ENCODE assay signal across 8 cellular contexts in genomic region chr3:48466386-48467109, GRCh38. TPM values are rescaled to one million over a fixed set of nuclear protein-coding genes. Genes with fewer than 3 reads are reported as not detected.
A peak's percentile ranks its signal among the peaks of the same experiment; 100 is the strongest.
DNase-seq lines count a peak whose midpoint lies in the region; ATAC-seq lines count a peak whose summit lies in the region.

No MANE protein-coding gene starts in this region.

- peaks cover 4 to 14% of the 10 kb centered on the region in 2 donors for H3K36me3 Mint-ChIP-seq in activated T-cell treated with anti-CD3 and anti-CD28 coated beads, Interleukin-2, amount 50 U/mL, for 72 hours (ENCODE audit: insufficient read depth in 2 of 2)

- H3K27ac Mint-ChIP-seq in activated T-cell treated with anti-CD3 and anti-CD28 coated beads, Interleukin-2, amount 50 U/mL, for 72 hours, result peak overlapping the region; percentile 91

- no peaks in the 10 kb centered on the region for H3K9me3 Mint-ChIP-seq in activated T-cell treated with anti-CD3 and anti-CD28 coated beads, Interleukin-2, amount 50 U/mL, for 72 hours

- ATAC-seq in GM18867 (IDR thresholded peaks at IDR 0.05; ENCODE audit: unreplicated experiment), result peak; percentile 20
- peak; percentile 1 for ATAC-seq in HG03432 (IDR thresholded peaks at IDR 0.05; ENCODE audit: unreplicated experiment)
- ATAC-seq in activated T-cell treated with anti-CD3 and anti-CD28 coated beads, Interleukin-2, amount 50 U/mL, for 72 hours (replicated peaks in 1 of 2), result peak; percentile 38 to 54
- no peak for ATAC-seq in GM18868 (IDR thresholded peaks at IDR 0.05; ENCODE audit: unreplicated experiment)

- no peaks in the 10 kb centered on the region for H3K27me3 Mint-ChIP-seq in activated T-cell treated with anti-CD3 and anti-CD28 coated beads, Interleukin-2, amount 50 U/mL, for 72 hours (ENCODE audit: low read depth)

- peak overlapping the region; percentile 94 to 96 for H3K4me3 Mint-ChIP-seq in activated T-cell treated with anti-CD3 and anti-CD28 coated beads, Interleukin-2, amount 50 U/mL, for 72 hours

- peaks cover 61% of the 10 kb centered on the region for H3K4me1 Mint-ChIP-seq in activated T-cell treated with anti-CD3 and anti-CD28 coated beads, Interleukin-2, amount 50 U/mL, for 72 hours (ENCODE audit: low read depth)

- peak; percentile 30 to 42 for DNase-seq in activated T-cell treated with anti-CD3 and anti-CD28 coated beads, Interleukin-2, amount 50 U/mL, for 72 hours
- DNase-seq in glomerular visceral epithelial cell (ENCODE audit: extremely low spot score) (peak; percentile 25), retina (peak; percentile 22), NCI-H748 (lab: John Stamatoyannopoulos, UW; ENCODE audit: unreplicated experiment) (no peak), GOT3 (lab: John Stamatoyannopoulos, UW) (no peak)

RNA-seq across cellular contexts. Expression of gene ATRIP, which starts 20.0 kb away (rescaled TPM):
- 10 to 100 TPM; 15.6 to 19.9 TPM for total RNA-seq in activated T-cell treated with anti-CD3 and anti-CD28 coated beads, Interleukin-2, amount 50 U/mL, for 72 hours

RNA-seq across cellular contexts. Expression of gene TMA7, which starts 26.5 kb away (rescaled TPM):
- 100 to 1,000 TPM; 263 to 285 TPM for total RNA-seq in activated T-cell treated with anti-CD3 and anti-CD28 coated beads, Interleukin-2, amount 50 U/mL, for 72 hours

RNA-seq across cellular contexts. Expression of gene CCDC51, which starts 26.6 kb away (rescaled TPM):
- 10 to 100 TPM; 13.5 to 16.7 TPM for total RNA-seq in activated T-cell treated with anti-CD3 and anti-CD28 coated beads, Interleukin-2, amount 50 U/mL, for 72 hours

RNA-seq across cellular contexts. Expression of gene PLXNB1, which starts 36.7 kb away (rescaled TPM):
- 1 to 10 TPM; 3.2 to 6.1 TPM for total RNA-seq in activated T-cell treated with anti-CD3 and anti-CD28 coated beads, Interleukin-2, amount 50 U/mL, for 72 hours

RNA-seq across cellular contexts. Expression of gene SHISA5, which starts 37.4 kb away (rescaled TPM):
- total RNA-seq in activated T-cell treated with anti-CD3 and anti-CD28 coated beads, Interleukin-2, amount 50 U/mL, for 72 hours, result 100 to 1,000 TPM in 1 of 2 donors, 10 to 100 TPM in 1; 69.3 to 101 TPM

Comparison
In these comparisons a context has a peak if more than half of its experiments do, and no peak if none do; other contexts are left out.
1. DNase-seq: peak in activated T-cell treated with anti-CD3 and anti-CD28 coated beads, Interleukin-2, amount 50 U/mL, for 72 hours (2 of 2), glomerular visceral epithelial cell (single experiment) and retina (single experiment); none in NCI-H748 (single experiment) and GOT3 (single experiment).